ENCODE assay signal across 8 cellular contexts in the genomic region with DNA sequence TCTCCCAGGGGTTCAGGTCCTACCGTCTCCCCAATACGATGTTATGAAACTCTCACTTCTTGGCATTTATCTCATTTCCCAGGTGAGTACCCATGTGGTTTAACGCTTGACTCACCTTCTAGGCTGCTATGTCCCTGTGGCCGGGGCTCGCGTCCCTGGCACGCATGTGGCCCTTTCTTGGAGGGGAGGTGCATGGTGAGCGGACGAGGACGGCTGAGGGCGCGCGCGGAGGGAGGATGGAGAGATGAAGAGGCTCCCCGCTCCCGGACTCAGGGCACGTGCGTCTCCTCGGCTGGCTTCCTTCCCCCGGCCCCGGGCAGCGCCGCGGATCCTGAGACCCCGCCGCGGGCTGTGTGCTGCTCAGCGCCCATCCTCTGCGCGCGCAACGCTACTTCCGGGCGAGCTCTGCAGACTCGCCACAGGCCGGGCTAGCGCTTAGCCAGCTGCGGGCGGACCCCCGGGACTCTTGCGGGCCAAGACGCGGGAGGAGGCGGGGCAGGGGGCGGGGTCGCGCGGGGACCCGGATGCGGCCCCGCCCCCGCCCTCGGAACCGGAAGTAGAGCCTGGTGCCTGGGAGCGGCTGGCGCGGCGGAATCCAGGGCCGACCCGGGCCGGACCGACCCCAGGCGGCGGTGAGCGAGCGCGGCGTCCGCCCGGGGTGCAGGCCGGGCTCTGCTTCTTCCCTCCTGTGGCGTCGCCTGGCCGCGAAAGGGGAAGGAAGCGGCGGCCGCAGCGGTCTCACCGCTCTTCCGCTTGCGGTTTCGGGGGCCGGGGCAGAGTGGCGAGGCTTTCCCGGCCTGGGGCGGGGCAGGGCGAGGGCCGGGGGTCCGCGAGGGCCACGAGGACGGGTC. TPM values are rescaled to one million over a fixed set of nuclear protein-coding genes. Genes with fewer than 3 reads are reported as not detected.
DNase-seq lines count a peak whose midpoint lies in the region; FAIRE-seq and TF ChIP-seq lines count a peak whose summit lies in the region.

A gene (plus strand): TSS at position 547 of the 851 bp plus-strand sequence. CDS start 8,769 bp downstream, outside the sequence.

- H3K4me1 ChIP-seq in SK-N-SH (ENCODE audit: control insufficient read depth in 1 of 2, insufficient read depth in 2 of 2, low read depth in 1 of 2, low read length in 1 of 2) (peaks cover 11 to 17% of the 10 kb centered on the region in 2 experiments; a peak in 3 of 4 replicates), neuron (ENCODE audit: insufficient read depth, low read length) (peaks cover 20% of the 10 kb centered on the region)

- CTCF ChIA-PET in SK-N-SH (lab: Yijun Ruan, JAX): no interaction called here

- H3K9ac ChIP-seq in SK-N-SH: peak within 1 kb of the TSS; percentile 97

- peak within 1 kb of the TSS; percentile 63 to 83 for H3K4me3 ChIP-seq in SK-N-SH (ENCODE audit: low read depth in 2 of 2, low read length in 1 of 2)
- peak within 1 kb of the TSS; percentile 74 for H3K4me3 ChIP-seq in neuron (ENCODE audit: low read length)

- POLR2A ChIA-PET in SK-N-SH (lab: Yijun Ruan, JAX): no interaction called here

- H4K20me1 ChIP-seq in SK-N-SH (ENCODE audit: insufficient read depth): peaks cover 34% of the 10 kb centered on the region

- 0 out of 4 replicates have a peak, but pooled peaks of 1 of the 2 experiments have one; percentile 13 for TF ChIP-seq EP300 in SK-N-SH (IDR thresholded peaks at IDR 0.05; ENCODE audit: borderline replicate concordance in 1 of 2, low read depth in 1 of 2, low read length in 1 of 2)

- TF ChIP-seq RAD21 in SK-N-SH (IDR thresholded peaks at IDR 0.05; ENCODE audit: low read length): no peak

- peak within 1 kb of the TSS; percentile 95 for H3K4me2 ChIP-seq in SK-N-SH

- peak within 1 kb of the TSS; percentile 78 for H2AFZ ChIP-seq in SK-N-SH (ENCODE audit: low read depth)
- peak within 1 kb of the TSS; percentile 67 for H2AFZ ChIP-seq in neuron (ENCODE audit: low read depth, low read length)

- H3K9me3 ChIP-seq in SK-N-SH (no peaks in the 10 kb centered on the region), neuron (ENCODE audit: low read length) (no peaks in the 10 kb centered on the region)

- H3K36me3 ChIP-seq in SK-N-SH (replicated peaks in 1 of 2; ENCODE audit: control insufficient read depth in 1 of 2, insufficient read depth in 2 of 2, low read length in 1 of 2) (peaks cover 0 to 14% of the 10 kb centered on the region in 2 experiments), neuron (ENCODE audit: insufficient read depth, low read length) (peaks cover 15% of the 10 kb centered on the region)

- peak within 1 kb of the TSS; percentile 73 to 89 for H3K27ac ChIP-seq in SK-N-SH (ENCODE audit: low read depth in 2 of 2, low read length in 1 of 2)

- FAIRE-seq in frontal cortex (lab: Jason Lieb, UNC): no peak

- TF ChIP-seq CTCF in GM20000 (IDR thresholded peaks at IDR 0.05; ENCODE audit: extremely low read depth, missing control alignments) (no peak), SK-N-SH (IDR thresholded peaks at IDR 0.05) (no peak), subcutaneous adipose tissue (IDR thresholded peaks at IDR 0.05; ENCODE audit: low read depth) (no peak)

- H3K9me2 ChIP-seq in SK-N-SH: no peaks in the 10 kb centered on the region

- WGBS in SK-N-SH (ENCODE audit: low lambda C conversion rate): 0% methylated on average over 17 of the region's 93 CpGs

- peaks cover 82% of the 10 kb centered on the region for H3K79me2 ChIP-seq in SK-N-SH (ENCODE audit: insufficient read depth)

- DNase-seq in Ammon's horn (ENCODE audit: low spot score) (peak; percentile 64), GM20000 (ENCODE audit: low spot score) (peak; percentile 92), MV-4-11 (lab: John Stamatoyannopoulos, UW) (peak; percentile 70), SK-N-SH (peak; percentile 99), frontal cortex (ENCODE audit: low spot score in 2 of 2) (peak; percentile 95 to 96)
- peak; percentile 81 for DNase-seq in activated naive CD4-positive, alpha-beta T cell treated with anti-CD3 and anti-CD28 coated beads, Interleukin-2, amount 50 U/mL, for 16 hours

- H3K27me3 ChIP-seq in SK-N-SH (ENCODE audit: insufficient read depth): no peaks in the 10 kb centered on the region
- H3K27me3 ChIP-seq in neuron (ENCODE audit: insufficient read depth, low read length): no peaks in the 10 kb centered on the region

- peaks cover 21% of the 10 kb centered on the region for H3F3A ChIP-seq in SK-N-SH (replicated peaks; ENCODE audit: insufficient read depth)

TF ChIP-seq in SK-N-SH, 30 proteins besides CTCF, POLR2A, EP300 and RAD21 (continues in another document):
- TF ChIP-seq POLR2AphosphoS5 (IDR thresholded peaks at IDR 0.05; ENCODE audit: low read depth, low read length) (peak; percentile 55), SMC3 (IDR thresholded peaks at IDR 0.05; ENCODE audit: low read depth, low read length) (no peak), TEAD4 (IDR thresholded peaks at IDR 0.05; ENCODE audit: borderline replicate concordance, insufficient read depth) (no peak), FOSL2 (IDR thresholded peaks at IDR 0.05; ENCODE audit: borderline replicate concordance, low read depth) (no peak), TCF12 (IDR thresholded peaks at IDR 0.05) (no peak), RXRA (IDR thresholded peaks at IDR 0.05; ENCODE audit: borderline replicate concordance, low read depth) (no peak), TAF1 (IDR thresholded peaks at IDR 0.05; ENCODE audit: borderline replicate concordance, low read depth, low read length) (no peak; the same call in 1 of the 2 replicates), GATA2 (CRISPR knock-in tag; IDR thresholded peaks at IDR 0.05) (no peak), MXI1 (IDR thresholded peaks at IDR 0.05; ENCODE audit: low read depth, low read length) (peak; percentile 95), SIN3A (IDR thresholded peaks at IDR 0.05; ENCODE audit: borderline replicate concordance, low read depth, low read length) (0 out of 2 replicates have a peak, but pooled peaks have one; percentile 9), FOXM1 (IDR thresholded peaks at IDR 0.05; ENCODE audit: low read depth) (no peak), CHD2 (IDR thresholded peaks at IDR 0.05; ENCODE audit: low read length, partially characterized antibody) (no peak), NRF1 (IDR thresholded peaks at IDR 0.05; ENCODE audit: low read depth, low read length) (no peak; the same call in 1 of the 2 replicates), EZH2phosphoT487 (IDR thresholded peaks at IDR 0.05; ENCODE audit: borderline replicate concordance, low read depth) (no peak), RCOR1 (IDR thresholded peaks at IDR 0.05; ENCODE audit: low read length) (no peak), NFIC (IDR thresholded peaks at IDR 0.05; ENCODE audit: borderline replicate concordance) (no peak)
- TF ChIP-seq, protein P1, sequence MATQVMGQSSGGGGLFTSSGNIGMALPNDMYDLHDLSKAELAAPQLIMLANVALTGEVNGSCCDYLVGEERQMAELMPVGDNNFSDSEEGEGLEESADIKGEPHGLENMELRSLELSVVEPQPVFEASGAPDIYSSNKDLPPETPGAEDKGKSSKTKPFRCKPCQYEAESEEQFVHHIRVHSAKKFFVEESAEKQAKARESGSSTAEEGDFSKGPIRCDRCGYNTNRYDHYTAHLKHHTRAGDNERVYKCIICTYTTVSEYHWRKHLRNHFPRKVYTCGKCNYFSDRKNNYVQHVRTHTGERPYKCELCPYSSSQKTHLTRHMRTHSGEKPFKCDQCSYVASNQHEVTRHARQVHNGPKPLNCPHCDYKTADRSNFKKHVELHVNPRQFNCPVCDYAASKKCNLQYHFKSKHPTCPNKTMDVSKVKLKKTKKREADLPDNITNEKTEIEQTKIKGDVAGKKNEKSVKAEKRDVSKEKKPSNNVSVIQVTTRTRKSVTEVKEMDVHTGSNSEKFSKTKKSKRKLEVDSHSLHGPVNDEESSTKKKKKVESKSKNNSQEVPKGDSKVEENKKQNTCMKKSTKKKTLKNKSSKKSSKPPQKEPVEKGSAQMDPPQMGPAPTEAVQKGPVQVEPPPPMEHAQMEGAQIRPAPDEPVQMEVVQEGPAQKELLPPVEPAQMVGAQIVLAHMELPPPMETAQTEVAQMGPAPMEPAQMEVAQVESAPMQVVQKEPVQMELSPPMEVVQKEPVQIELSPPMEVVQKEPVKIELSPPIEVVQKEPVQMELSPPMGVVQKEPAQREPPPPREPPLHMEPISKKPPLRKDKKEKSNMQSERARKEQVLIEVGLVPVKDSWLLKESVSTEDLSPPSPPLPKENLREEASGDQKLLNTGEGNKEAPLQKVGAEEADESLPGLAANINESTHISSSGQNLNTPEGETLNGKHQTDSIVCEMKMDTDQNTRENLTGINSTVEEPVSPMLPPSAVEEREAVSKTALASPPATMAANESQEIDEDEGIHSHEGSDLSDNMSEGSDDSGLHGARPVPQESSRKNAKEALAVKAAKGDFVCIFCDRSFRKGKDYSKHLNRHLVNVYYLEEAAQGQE (IDR thresholded peaks at IDR 0.05; ENCODE audit: low read depth, low read length): peak; percentile 11; the same call in 1 of the 2 replicates
- TF ChIP-seq, protein P2, sequence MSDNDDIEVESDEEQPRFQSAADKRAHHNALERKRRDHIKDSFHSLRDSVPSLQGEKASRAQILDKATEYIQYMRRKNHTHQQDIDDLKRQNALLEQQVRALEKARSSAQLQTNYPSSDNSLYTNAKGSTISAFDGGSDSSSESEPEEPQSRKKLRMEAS (IDR thresholded peaks at IDR 0.05; ENCODE audit: low read depth): peak; percentile 89
- TF ChIP-seq, protein P3, sequence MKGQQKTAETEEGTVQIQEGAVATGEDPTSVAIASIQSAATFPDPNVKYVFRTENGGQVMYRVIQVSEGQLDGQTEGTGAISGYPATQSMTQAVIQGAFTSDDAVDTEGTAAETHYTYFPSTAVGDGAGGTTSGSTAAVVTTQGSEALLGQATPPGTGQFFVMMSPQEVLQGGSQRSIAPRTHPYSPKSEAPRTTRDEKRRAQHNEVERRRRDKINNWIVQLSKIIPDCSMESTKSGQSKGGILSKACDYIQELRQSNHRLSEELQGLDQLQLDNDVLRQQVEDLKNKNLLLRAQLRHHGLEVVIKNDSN (IDR thresholded peaks at IDR 0.05; ENCODE audit: borderline replicate concordance, low read depth): no peak
- TF ChIP-seq, protein P4, sequence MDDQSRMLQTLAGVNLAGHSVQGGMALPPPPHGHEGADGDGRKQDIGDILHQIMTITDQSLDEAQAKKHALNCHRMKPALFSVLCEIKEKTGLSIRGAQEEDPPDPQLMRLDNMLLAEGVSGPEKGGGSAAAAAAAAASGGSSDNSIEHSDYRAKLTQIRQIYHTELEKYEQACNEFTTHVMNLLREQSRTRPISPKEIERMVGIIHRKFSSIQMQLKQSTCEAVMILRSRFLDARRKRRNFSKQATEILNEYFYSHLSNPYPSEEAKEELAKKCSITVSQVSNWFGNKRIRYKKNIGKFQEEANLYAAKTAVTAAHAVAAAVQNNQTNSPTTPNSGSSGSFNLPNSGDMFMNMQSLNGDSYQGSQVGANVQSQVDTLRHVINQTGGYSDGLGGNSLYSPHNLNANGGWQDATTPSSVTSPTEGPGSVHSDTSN (IDR thresholded peaks at IDR 0.05): no peak

RNA-seq across cellular contexts. Expression of the gene that starts here (rescaled TPM):
- polyA plus RNA-seq in SK-N-SH (2012; rRNA removed): 243 and 286 TPM in 2 replicates
- 155 and 160 TPM in 2 replicates for polyA plus RNA-seq in SK-N-SH (2012; cell fraction: cytosol; rRNA removed)
- polyA plus RNA-seq in SK-N-SH (2012; cell fraction: nucleus; rRNA removed): 884 and 923 TPM in 2 replicates
- 91.7 TPM for total RNA-seq in frontal cortex
- total RNA-seq in subcutaneous adipose tissue: 100 to 1,000 TPM; 170 to 264 (median 181) TPM

Comparison
In these comparisons a context has a peak if more than half of its experiments do, and no peak if none do; other contexts are left out.
1. Peak in every context shown above with its lines: DNase-seq, H3K4me3 ChIP-seq and H3K27ac ChIP-seq.